In the genomic region with DNA sequence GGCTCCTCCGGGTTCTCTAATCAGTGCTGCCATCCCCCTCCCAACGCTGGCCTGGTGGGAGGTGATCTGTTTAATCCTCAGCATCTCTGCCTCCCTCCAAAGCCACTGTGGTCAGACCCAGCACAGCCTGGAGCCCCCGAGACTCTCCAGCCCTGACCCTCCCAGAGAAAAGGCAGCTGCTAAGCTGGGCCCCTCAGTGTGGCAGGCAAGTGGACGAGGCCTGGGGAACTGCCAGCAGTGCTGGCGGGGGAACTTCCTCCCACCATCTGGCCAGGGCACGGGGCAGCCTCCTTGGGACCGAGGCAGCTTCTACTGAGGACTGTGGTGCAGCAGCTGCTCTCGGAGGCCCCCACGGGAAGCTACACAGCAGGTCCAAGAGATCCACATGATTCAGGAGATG, we compare ENCODE assay signal across 25 cellular contexts. TPM values are rescaled to one million over a fixed set of nuclear protein-coding genes. Genes with fewer than 3 reads are reported as not detected.
DNase-seq lines count a peak whose midpoint lies in the region; ATAC-seq and TF ChIP-seq lines count a peak whose summit lies in the region.
"Had no signal": no experiment of that assay in that cellular context is flagged by ENCODE, and none has a peak within 500 bp of the region (broad histone marks: within the 10 kb centered on the region; RNA-seq: fewer than 3 reads in every experiment).

No MANE protein-coding gene starts in this region.

- POLR2A ChIA-PET in naive thymus-derived CD4-positive, alpha-beta T cell (lab: Charles Lee) = no interaction called here

- H3K4me3 Mint-ChIP-seq in endodermal cell = no peak overlapping the region
- H3K4me3 Mint-ChIP-seq in naive thymus-derived CD4-positive, alpha-beta T cell = no peak overlapping the region
- H3K4me3 Mint-ChIP-seq: activated CD4-positive, alpha-beta T cell treated with anti-CD3 and anti-CD28 coated beads, Interleukin-2, amount 10 ng/mL, durations not matched to agents 7 days and 5 days; activated naive CD8-positive, alpha-beta T cell treated with anti-CD3 and anti-CD28 coated beads, Interleukin-2, amount 50 U/mL, for 24 hours; activated T-cell treated with anti-CD3 and anti-CD28 coated beads, Interleukin-2, amount 50 U/mL, for 24 hours; CD4-positive, alpha-beta memory T cell; neural crest cell; stimulated activated naive CD8-positive, alpha-beta T cell treated with anti-CD3 and anti-CD28 coated beads, Interleukin-15, Interleukin-2, amounts not matched to agents 100 ng/mL and 50 ng/mL, for 24 hours; T-helper 2 cell treated with Interferon-gamma antibody and Interleukin-4, amounts not matched to agents 5 μg/mL and 100 μg/mL, for 36 hours; WTC11 had no signal

- no peak overlapping the region for H2BK5ac ChIP-seq in trophoblast cell (ENCODE audit: low read depth, low read length, poor library complexity)

- no peak overlapping the region for H4K12ac ChIP-seq in trophoblast cell (ENCODE audit: low read depth, low read length)

- H3K9me3 Mint-ChIP-seq in endodermal cell = no peaks in the 10 kb centered on the region
- H3K9me3 Mint-ChIP-seq in naive thymus-derived CD4-positive, alpha-beta T cell = no peaks in the 10 kb centered on the region
- H3K9me3 Mint-ChIP-seq: activated CD4-positive, alpha-beta T cell treated with anti-CD3 and anti-CD28 coated beads, Interleukin-2, amount 10 ng/mL, durations not matched to agents 7 days and 5 days; activated naive CD8-positive, alpha-beta T cell treated with anti-CD3 and anti-CD28 coated beads, Interleukin-2, amount 50 U/mL, for 24 hours; activated T-cell treated with anti-CD3 and anti-CD28 coated beads, Interleukin-2, amount 50 U/mL, for 24 hours; CD4-positive, alpha-beta memory T cell; neural crest cell; stimulated activated naive CD8-positive, alpha-beta T cell treated with anti-CD3 and anti-CD28 coated beads, Interleukin-15, Interleukin-2, amounts not matched to agents 100 ng/mL and 50 ng/mL, for 24 hours; T-helper 2 cell treated with Interferon-gamma antibody and Interleukin-4, amounts not matched to agents 5 μg/mL and 100 μg/mL, for 36 hours; WTC11 had no signal

- DNase-seq in NCI-H1092 treated with DMSO at 0.1 percent for 48 hours (lab: John Stamatoyannopoulos, UW) = peak; percentile 23
- DNase-seq in NCI-H1092 (lab: John Stamatoyannopoulos, UW) = no peak
- DNase-seq in SK-N-DZ (ENCODE audit: low spot score) = peak; percentile 32
- DNase-seq in endodermal cell = no peak
- no peak for DNase-seq in trophoblast cell
- no peak for DNase-seq in foreskin fibroblast
- DNase-seq in naive thymus-derived CD4-positive, alpha-beta T cell = no peak
- DNase-seq in thyroid gland = no peak
- DNase-seq: activated CD4-positive, alpha-beta T cell treated with anti-CD3 and anti-CD28 coated beads, Interleukin-2, amount 10 ng/mL, durations not matched to agents 7 days and 5 days; activated naive CD8-positive, alpha-beta T cell treated with anti-CD3 and anti-CD28 coated beads, Interleukin-2, amount 50 U/mL, for 24 hours; activated T-cell treated with anti-CD3 and anti-CD28 coated beads, Interleukin-2, amount 50 U/mL, for 24 hours; GOT3; lower lobe of right lung; NCI-H1105 treated with DMSO at 0.1 percent for 48 hours; NCI-H2029 treated with DMSO at 0.1 percent for 48 hours; NCI-H2227 treated with DMSO at 0.1 percent for 48 hours had no signal

- no peak overlapping the region for H3K4ac ChIP-seq in trophoblast cell (ENCODE audit: low read depth, low read length)

- H3K27ac Mint-ChIP-seq in endodermal cell = no peak overlapping the region
- no peak overlapping the region for H3K27ac Mint-ChIP-seq in naive thymus-derived CD4-positive, alpha-beta T cell
- H3K27ac Mint-ChIP-seq: activated CD4-positive, alpha-beta T cell treated with anti-CD3 and anti-CD28 coated beads, Interleukin-2, amount 10 ng/mL, durations not matched to agents 7 days and 5 days; activated naive CD8-positive, alpha-beta T cell treated with anti-CD3 and anti-CD28 coated beads, Interleukin-2, amount 50 U/mL, for 24 hours; activated T-cell treated with anti-CD3 and anti-CD28 coated beads, Interleukin-2, amount 50 U/mL, for 24 hours; stimulated activated naive CD8-positive, alpha-beta T cell treated with anti-CD3 and anti-CD28 coated beads, Interleukin-15, Interleukin-2, amounts not matched to agents 100 ng/mL and 50 ng/mL, for 24 hours; T-helper 2 cell treated with Interferon-gamma antibody and Interleukin-4, amounts not matched to agents 5 μg/mL and 100 μg/mL, for 36 hours; WTC11 had no signal

- TF ChIP-seq POLR2A in thyroid gland (IDR thresholded peaks at IDR 0.05) = no peak

- H3K36me3 ChIP-seq in endodermal cell (ENCODE audit: control insufficient read depth, insufficient read depth, low read length) (no peaks in the 10 kb centered on the region), trophoblast cell (ENCODE audit: control insufficient read depth in 1 of 2, insufficient read depth in 2 of 2, low read length in 2 of 2) (no peaks in the 10 kb centered on the region), thyroid gland (no peaks in the 10 kb centered on the region)
- H3K36me3 ChIP-seq in naive thymus-derived CD4-positive, alpha-beta T cell (ENCODE audit: control insufficient read depth in 2 of 3, insufficient read depth in 3 of 3, low read length in 3 of 3) = no peaks in the 10 kb centered on the region
- H3K36me3 ChIP-seq: lower lobe of right lung, prostate gland had no signal

- H2AK5ac ChIP-seq in trophoblast cell (ENCODE audit: low read length) = no peak overlapping the region

- H3K14ac ChIP-seq in trophoblast cell (ENCODE audit: low read length) = peak overlapping the region; percentile 39

- H4K8ac ChIP-seq in trophoblast cell (ENCODE audit: low read depth, low read length) = no peak overlapping the region

- no peaks in the 10 kb centered on the region for H3K79me2 ChIP-seq in trophoblast cell (ENCODE audit: control insufficient read depth, insufficient read depth, low read length, poor library complexity)

- WGBS in endodermal cell (ENCODE audit: insufficient coverage in 1 of 2, insufficient read length in 1 of 2), 2 experiments = 67 to 72% methylated on average over 8 to 9 of the region's 9 CpGs
- WGBS in trophoblast cell (ENCODE audit: extremely low coverage, insufficient coverage, insufficient read length) = no CpG with 5 or more reads among the region's 9 CpGs
- WGBS in thyroid gland, 2 donors = 57 to 58% methylated on average over 7 to 9 of the region's 9 CpGs

- TF ChIP-seq CTCF in endodermal cell (conservative IDR thresholded peaks at IDR 0.05) (no peak), foreskin fibroblast (IDR thresholded peaks at IDR 0.05; ENCODE audit: low read depth, low read length) (no peak), thyroid gland (IDR thresholded peaks at IDR 0.05) (no peak)

- no peak for ATAC-seq in naive thymus-derived CD4-positive, alpha-beta T cell
- ATAC-seq: activated naive CD8-positive, alpha-beta T cell treated with anti-CD3 and anti-CD28 coated beads, Interleukin-2, amount 50 U/mL, for 24 hours; lower lobe of right lung; WTC11 had no signal

- H2AFZ ChIP-seq in trophoblast cell (ENCODE audit: insufficient read depth, low read length, poor library complexity) = no peak overlapping the region

- no peak overlapping the region for H4K91ac ChIP-seq in trophoblast cell (ENCODE audit: low read depth, low read length)

- H3K27ac ChIP-seq in endodermal cell (ENCODE audit: low read depth, low read length) (peak overlapping the region; percentile 38), trophoblast cell (ENCODE audit: low read depth, low read length) (no peak overlapping the region), thyroid gland (no peak overlapping the region)
- H3K27ac ChIP-seq in naive thymus-derived CD4-positive, alpha-beta T cell (ENCODE audit: low read depth, low read length) = no peak overlapping the region
- H3K27ac ChIP-seq: 22Rv1, epithelial cell of prostate, lower lobe of right lung, prostate gland, RWPE1 had no signal

- H3K4me1 ChIP-seq in endodermal cell (ENCODE audit: control insufficient read depth, insufficient read depth, low read length) (no peaks in the 10 kb centered on the region), trophoblast cell (ENCODE audit: control insufficient read depth in 1 of 2, insufficient read depth in 2 of 2, low read length in 2 of 2) (peaks cover 9 to 11% of the 10 kb centered on the region in 2 experiments), thyroid gland (no peaks in the 10 kb centered on the region)
- H3K4me1 ChIP-seq in naive thymus-derived CD4-positive, alpha-beta T cell (ENCODE audit: control insufficient read depth in 2 of 2, insufficient read depth in 2 of 2, low read length in 2 of 2) = no peaks in the 10 kb centered on the region
- H3K4me1 ChIP-seq: prostate gland had no signal

- no peaks in the 10 kb centered on the region for H3K79me1 ChIP-seq in trophoblast cell (ENCODE audit: low read length)

- no peak overlapping the region for H3K4me2 ChIP-seq in trophoblast cell (ENCODE audit: low read length)

- CTCF ChIA-PET in naive thymus-derived CD4-positive, alpha-beta T cell (lab: Charles Lee) = no interaction called here

- H3K23ac ChIP-seq in trophoblast cell (ENCODE audit: low read length) = no peak overlapping the region

- intact Hi-C loops in naive thymus-derived CD4-positive, alpha-beta T cell (cut with micrococcal nuclease) = no loop called here
- intact Hi-C loops in thyroid gland (cut with DNase I) = no loop called here

- no peak overlapping the region for H3K18ac ChIP-seq in trophoblast cell (ENCODE audit: low read length)

- H3K27me3 ChIP-seq in endodermal cell (ENCODE audit: control insufficient read depth, insufficient read depth, low read length, poor library complexity, severe bottlenecking) (no peaks in the 10 kb centered on the region), trophoblast cell (ENCODE audit: insufficient read depth, low read length) (no peaks in the 10 kb centered on the region), thyroid gland (no peaks in the 10 kb centered on the region)
- no peaks in the 10 kb centered on the region for H3K27me3 ChIP-seq in naive thymus-derived CD4-positive, alpha-beta T cell (ENCODE audit: control insufficient read depth in 2 of 2, insufficient read depth in 2 of 2, low read length in 2 of 2)

- H3K36me3 Mint-ChIP-seq in endodermal cell (ENCODE audit: low read depth) = no peaks in the 10 kb centered on the region
- peaks cover 0 to 7% (median 0%) of the 10 kb centered on the region in 5 donors for H3K36me3 Mint-ChIP-seq in naive thymus-derived CD4-positive, alpha-beta T cell
- H3K36me3 Mint-ChIP-seq: CD4-positive, alpha-beta memory T cell; WTC11 had no signal

- H3K9me3 ChIP-seq in endodermal cell (ENCODE audit: control insufficient read depth, low read length) (no peaks in the 10 kb centered on the region), trophoblast cell (ENCODE audit: insufficient read depth, low read depth, low read length) (no peaks in the 10 kb centered on the region), thyroid gland (no peaks in the 10 kb centered on the region)
- H3K9me3 ChIP-seq in naive thymus-derived CD4-positive, alpha-beta T cell (ENCODE audit: control insufficient read depth in 2 of 3, low read length in 3 of 3) = no peaks in the 10 kb centered on the region
- H3K9me3 ChIP-seq: lower lobe of right lung, prostate gland had no signal

- H3K9ac ChIP-seq in endodermal cell (ENCODE audit: extremely low read depth, low read length, poor library complexity, severe bottlenecking) (no peak overlapping the region), trophoblast cell (ENCODE audit: low read length) (no peak overlapping the region)

- H3K27me3 Mint-ChIP-seq in endodermal cell (ENCODE audit: insufficient read depth) = no peaks in the 10 kb centered on the region
- H3K27me3 Mint-ChIP-seq in naive thymus-derived CD4-positive, alpha-beta T cell = no peaks in the 10 kb centered on the region
- H3K27me3 Mint-ChIP-seq: activated CD4-positive, alpha-beta T cell treated with anti-CD3 and anti-CD28 coated beads, Interleukin-2, amount 10 ng/mL, durations not matched to agents 7 days and 5 days; activated naive CD8-positive, alpha-beta T cell treated with anti-CD3 and anti-CD28 coated beads, Interleukin-2, amount 50 U/mL, for 24 hours; activated T-cell treated with anti-CD3 and anti-CD28 coated beads, Interleukin-2, amount 50 U/mL, for 24 hours; CD4-positive, alpha-beta memory T cell; stimulated activated naive CD8-positive, alpha-beta T cell treated with anti-CD3 and anti-CD28 coated beads, Interleukin-15, Interleukin-2, amounts not matched to agents 100 ng/mL and 50 ng/mL, for 24 hours had no signal

- H3K4me1 Mint-ChIP-seq in endodermal cell = no peaks in the 10 kb centered on the region
- H3K4me1 Mint-ChIP-seq in naive thymus-derived CD4-positive, alpha-beta T cell = peaks cover 0 to 5% (median 2%) of the 10 kb centered on the region in 7 donors
- H3K4me1 Mint-ChIP-seq: WTC11 had no signal

- no peak overlapping the region for H3K4me3 ChIP-seq in endodermal cell (ENCODE audit: low read length)
- no peak overlapping the region for H3K4me3 ChIP-seq in trophoblast cell (ENCODE audit: low read depth, low read length)
- H3K4me3 ChIP-seq in foreskin fibroblast (ENCODE audit: low read depth in 1 of 2, low read length in 2 of 2) = no peak overlapping the region
- H3K4me3 ChIP-seq in naive thymus-derived CD4-positive, alpha-beta T cell (ENCODE audit: low read length) = no peak overlapping the region
- H3K4me3 ChIP-seq in thyroid gland (replicated peaks in 1 of 3) = no peak overlapping the region
- H3K4me3 ChIP-seq: lower lobe of right lung, prostate gland had no signal

- H2BK12ac ChIP-seq in trophoblast cell (ENCODE audit: low read length) = no peak overlapping the region

- H2BK120ac ChIP-seq in trophoblast cell (ENCODE audit: insufficient read depth, low read length, poor library complexity) = no peak overlapping the region

RNA-seq across cellular contexts. Expression of a gene that starts 51.1 kb away (rescaled TPM):
- polyA plus RNA-seq in SK-N-DZ (2014; cell fraction: cytosol; rRNA removed) = 107 and 116 TPM in 2 replicates
- polyA plus RNA-seq in SK-N-DZ (2014; cell fraction: nucleus; rRNA removed) = 180 and 190 TPM in 2 replicates
- total RNA-seq in endodermal cell (10 to 100 TPM in 1 of 2 donors, 1 to 10 TPM in 1; 5.1 to 13.5 TPM), thyroid gland (1 to 10 TPM in 1 of 4 donors, under 1 TPM in 3; 0.54 to 1.5 (median 0.81) TPM)
- 62.3 TPM for polyA plus RNA-seq in endodermal cell (2013, experiment 1 of 2)
- polyA plus RNA-seq in endodermal cell (2013, experiment 2 of 2) = 52.7 TPM
- 2.4 and 2.8 TPM in 2 replicates for polyA plus RNA-seq in trophoblast cell (2013)
- 10 to 100 TPM in 2 of 5 experiments, 1 to 10 TPM in 2, under 1 TPM in 1; 0.66 to 60.0 (median 9.4) TPM for total RNA-seq in naive thymus-derived CD4-positive, alpha-beta T cell
- polyA plus RNA-seq in naive thymus-derived CD4-positive, alpha-beta T cell = 10 to 100 TPM in 1 of 2 donors, under 1 TPM in 1; 0.35 to 18.2 TPM

Comparison
In these comparisons a context has a peak if more than half of its experiments do, and no peak if none do; other contexts are left out.
1. DNase-seq: peak in NCI-H1092 treated with DMSO at 0.1 percent for 48 hours (single experiment) and SK-N-DZ (single experiment); none in NCI-H1092 (single experiment), endodermal cell (single experiment), trophoblast cell (0 of 2), foreskin fibroblast (0 of 2), naive thymus-derived CD4-positive, alpha-beta T cell (0 of 9) and thyroid gland (0 of 2).